Comparison of ENCODE assay signal across 12 cellular contexts in genomic region chr5:148829248-148829594, GRCh38. TPM values are rescaled to one million over a fixed set of nuclear protein-coding genes. Genes with fewer than 3 reads are reported as not detected.
A peak's percentile ranks its signal among the peaks of the same experiment; 100 is the strongest.
DNase-seq lines count a peak whose midpoint lies in the region; ATAC-seq and TF ChIP-seq lines count a peak whose summit lies in the region.
"Had no signal": no experiment of that assay in that cellular context is flagged by ENCODE, and none has a peak within 500 bp of the region (broad histone marks: within the 10 kb centered on the region; RNA-seq: fewer than 3 reads in every experiment).

No MANE protein-coding gene starts in this region.

- 86% methylated on average over 3 of the region's 3 CpGs for WGBS in hepatocyte (ENCODE audit: low lambda C conversion rate, missing lambda C conversion rate)

- H3K9ac ChIP-seq in skeletal muscle satellite cell (ENCODE audit: low read depth, low read length): peak overlapping the region; percentile 88

- TF ChIP-seq CTCF in HFF-Myc (IDR thresholded peaks at IDR 0.05; ENCODE audit: low read depth, low read length, missing control alignments): no peak
- no peak for TF ChIP-seq CTCF in hepatocyte (IDR thresholded peaks at IDR 0.05; ENCODE audit: poor library complexity)
- no peak for TF ChIP-seq CTCF in GM10248 (IDR thresholded peaks at IDR 0.05; ENCODE audit: control extremely low read depth, extremely low read depth, low read depth, missing control alignments)

- CTCF ChIA-PET in activated CD4-positive, alpha-beta memory T cell treated with anti-CD3 and anti-CD28 coated beads for 36 hours (lab: Charles Lee): interaction anchor here (1.0 to 2.0 kb wide), 6 partner anchors 8 to 206 kb away, joined by 3 to 8 read pairs (median 5); no protein-coding TSS in a partner anchor
- CTCF ChIA-PET in GM10248 (lab: Yijun Ruan, JAX): interaction anchor here (1.2 to 2.4 kb wide), 4 partner anchors 8 to 128 kb away, joined by 3 to 12 read pairs (median 6); no protein-coding TSS in a partner anchor

- H3K4me2 ChIP-seq in hepatocyte: peak overlapping the region; percentile 2
- H3K4me2 ChIP-seq in skeletal muscle satellite cell (ENCODE audit: low read length): peak overlapping the region; percentile 100

- peaks cover 48% of the 10 kb centered on the region for H3K4me1 Mint-ChIP-seq in activated CD4-positive, alpha-beta memory T cell treated with anti-CD3 and anti-CD28 coated beads for 36 hours (ENCODE audit: low read depth)

- H3K4me1 ChIP-seq in hepatocyte (ENCODE audit: insufficient read depth) (no peaks in the 10 kb centered on the region), skeletal muscle satellite cell (ENCODE audit: control insufficient read depth, insufficient read depth, low read length) (peaks cover 56% of the 10 kb centered on the region)
- H3K4me1 ChIP-seq: adrenal gland had no signal

- H3K9me3 ChIP-seq in hepatocyte (ENCODE audit: low read depth) (no peaks in the 10 kb centered on the region), skeletal muscle satellite cell (replicated peaks; ENCODE audit: low read length) (no peaks in the 10 kb centered on the region)
- H3K9me3 ChIP-seq: adrenal gland, mucosa of descending colon had no signal

- ATAC-seq in HG03342 (IDR thresholded peaks at IDR 0.05; ENCODE audit: unreplicated experiment): no peak
- ATAC-seq: HCT116, mucosa of descending colon had no signal

- H3K27me3 Mint-ChIP-seq in activated CD4-positive, alpha-beta memory T cell treated with anti-CD3 and anti-CD28 coated beads for 36 hours: peaks cover 11% of the 10 kb centered on the region

- no peaks in the 10 kb centered on the region for H3K36me3 Mint-ChIP-seq in activated CD4-positive, alpha-beta memory T cell treated with anti-CD3 and anti-CD28 coated beads for 36 hours

- H3K27ac ChIP-seq in hepatocyte: no peak overlapping the region
- H3K27ac ChIP-seq: adrenal gland had no signal

- no peaks in the 10 kb centered on the region for H3K9me3 Mint-ChIP-seq in activated CD4-positive, alpha-beta memory T cell treated with anti-CD3 and anti-CD28 coated beads for 36 hours

- intact Hi-C loops in activated CD4-positive, alpha-beta memory T cell treated with anti-CD3 and anti-CD28 coated beads for 36 hours (cut with micrococcal nuclease): loop anchor here (2.0 to 10.0 kb wide), 5 partner anchors 37 to 446 kb away; partner anchors contain the start of gene AFAP1L1

- peaks cover 17% of the 10 kb centered on the region for H3K27me3 ChIP-seq in hepatocyte
- no peaks in the 10 kb centered on the region for H3K27me3 ChIP-seq in skeletal muscle satellite cell (ENCODE audit: control insufficient read depth, insufficient read depth, low read length)
- H3K27me3 ChIP-seq: adrenal gland had no signal

- DNase-seq in HFF-Myc (ENCODE audit: extremely low read depth, low read depth) (no peak), hepatocyte (ENCODE audit: low spot score) (no peak), GM10248 (ENCODE audit: extremely low spot score) (no peak), NOMO-1 treated with DMSO at 0.1 percent for 48 hours (lab: John Stamatoyannopoulos, UW; ENCODE audit: unreplicated experiment) (no peak), pons (ENCODE audit: low spot score) (no peak)
- no peak for DNase-seq in activated CD4-positive, alpha-beta memory T cell treated with anti-CD3 and anti-CD28 coated beads for 36 hours
- DNase-seq: adrenal gland, foreskin melanocyte, mucosa of descending colon had no signal

- POLR2A ChIA-PET in activated CD4-positive, alpha-beta memory T cell treated with anti-CD3 and anti-CD28 coated beads for 36 hours (lab: Charles Lee): interaction anchor here (0.6 kb wide), 1 partner anchor 82 kb away, joined by 6 read pairs; no protein-coding TSS in a partner anchor
- POLR2A ChIA-PET in GM10248 (lab: Yijun Ruan, JAX): no interaction called here

- H3K36me3 ChIP-seq in hepatocyte (replicated peaks; ENCODE audit: insufficient read depth, low read depth) (no peaks in the 10 kb centered on the region), skeletal muscle satellite cell (ENCODE audit: insufficient read depth, low read length) (peaks cover 8% of the 10 kb centered on the region)
- H3K36me3 ChIP-seq: adrenal gland had no signal

- peak overlapping the region; percentile 28 for H3K4me3 Mint-ChIP-seq in activated CD4-positive, alpha-beta memory T cell treated with anti-CD3 and anti-CD28 coated beads for 36 hours

- H3K27ac Mint-ChIP-seq in activated CD4-positive, alpha-beta memory T cell treated with anti-CD3 and anti-CD28 coated beads for 36 hours: no peak overlapping the region

- H3K9me2 ChIP-seq in hepatocyte (replicated peaks; ENCODE audit: insufficient read depth): no peaks in the 10 kb centered on the region

- no peaks in the 10 kb centered on the region for H3K79me2 ChIP-seq in hepatocyte

- H3K4me3 ChIP-seq in HFF-Myc (replicated peaks; ENCODE audit: low read depth, low read length): peak overlapping the region; percentile 25; the same call in 1 of the 2 replicates
- H3K4me3 ChIP-seq in hepatocyte: no peak overlapping the region
- peak overlapping the region; percentile 90 for H3K4me3 ChIP-seq in skeletal muscle satellite cell (ENCODE audit: low read length)
- H3K4me3 ChIP-seq: mucosa of descending colon had no signal

- H2AFZ ChIP-seq in hepatocyte: no peak overlapping the region

- no peaks in the 10 kb centered on the region for H4K20me1 ChIP-seq in hepatocyte (ENCODE audit: insufficient read depth, poor library complexity, severe bottlenecking)

RNA-seq across cellular contexts. Expression of gene ADRB2, which starts 2.8 kb away (rescaled TPM):
- total RNA-seq in activated CD4-positive, alpha-beta memory T cell treated with anti-CD3 and anti-CD28 coated beads for 36 hours: under 1 TPM; 0.36 to 0.52 TPM
- total RNA-seq in hepatocyte: 0.60 and 0.63 TPM in 2 replicates
- 1.1 and 1.8 TPM in 2 replicates for polyA plus RNA-seq in hepatocyte
- 0.25 and 0.44 TPM in 2 replicates for total RNA-seq in skeletal muscle satellite cell (2012; rRNA removed)
